ENCODE assay signal across 38 cellular contexts in genomic region chr6:2360716-2361115, GRCh38.
"Had no signal": no experiment of that assay in that cellular context is flagged by ENCODE, and none has a peak within 500 bp of the region (broad histone marks: within the 10 kb centered on the region; RNA-seq: fewer than 3 reads in every experiment).

No MANE protein-coding gene starts in this region.

- H3K4me3 Mint-ChIP-seq: activated naive CD4-positive, alpha-beta T cell treated with anti-CD3 and anti-CD28 coated beads for 36 hours; activated naive CD4-positive, alpha-beta T cell treated with anti-CD3 and anti-CD28 coated beads, Interleukin-2, amount 10 ng/mL, durations not matched to agents 7 days and 5 days; activated naive CD4-positive, alpha-beta T cell treated with anti-CD3 and anti-CD28 coated beads, Interleukin-2, amount 50 U/mL, for 24 hours; activated naive CD8-positive, alpha-beta T cell; activated naive CD8-positive, alpha-beta T cell treated with anti-CD3 and anti-CD28 coated beads for 36 hours; activated naive CD8-positive, alpha-beta T cell treated with anti-CD3 and anti-CD28 coated beads, Interleukin-2, amount 10 ng/mL, durations not matched to agents 7 days and 5 days; activated naive CD8-positive, alpha-beta T cell treated with anti-CD3 and anti-CD28 coated beads, Interleukin-2, amount 50 U/mL, for 24 hours; activated T-cell treated with anti-CD3 and anti-CD28 coated beads, Interleukin-2, amount 50 U/mL, for 24 hours; activated T-cell treated with anti-CD3 and anti-CD28 coated beads, Interleukin-2, amount 50 U/mL, for 4 hours; activated T-cell treated with anti-CD3 and anti-CD28 coated beads, Interleukin-2, amount 50 U/mL, for 72 hours; activated T-helper 1 cell treated with anti-CD3 and anti-CD28 coated beads, Interleukin-12 subunit alpha, Interleukin-12 subunit beta, Interleukin-2, Interleukin-4 antibody, amounts not matched to agents 30 ng/mL and 10 ng/mL and 1 ng/mL, durations not matched to agents 14 hours and 24 hours and 36 hours; activated T-helper 17 cell treated with anti-CD3 and anti-CD28 coated beads, Interleukin-2, amount 50 U/mL, for 72 hours; brain; central memory CD8-positive, alpha-beta T cell had no signal

- H3K36me3 Mint-ChIP-seq: activated naive CD4-positive, alpha-beta T cell treated with anti-CD3 and anti-CD28 coated beads, Interleukin-2, amount 10 ng/mL, durations not matched to agents 7 days and 5 days; activated naive CD8-positive, alpha-beta T cell treated with anti-CD3 and anti-CD28 coated beads, Interleukin-2, amount 10 ng/mL, durations not matched to agents 7 days and 5 days; brain had no signal

- ATAC-seq: activated naive CD4-positive, alpha-beta T cell treated with anti-CD3 and anti-CD28 coated beads, Interleukin-2, amount 50 U/mL, for 72 hours; activated naive CD8-positive, alpha-beta T cell treated with anti-CD3 and anti-CD28 coated beads, Interleukin-2, amount 50 U/mL, for 24 hours; activated T-cell treated with anti-CD3 and anti-CD28 coated beads, Interleukin-2, amount 50 U/mL, for 4 hours; activated T-cell treated with anti-CD3 and anti-CD28 coated beads, Interleukin-2, amount 50 U/mL, for 72 hours; activated T-helper 17 cell treated with anti-CD3 and anti-CD28 coated beads, Interleukin-2, amount 50 U/mL, for 72 hours; body of pancreas had no signal

- H3K4me3 ChIP-seq: adrenal gland, ascending aorta, body of pancreas, breast epithelium, cardiac muscle cell had no signal

- H3K27me3 ChIP-seq: adrenal gland, ascending aorta, body of pancreas, brain microvascular endothelial cell, breast epithelium, cardiac muscle cell had no signal

- H3K9me3 Mint-ChIP-seq: activated naive CD4-positive, alpha-beta T cell treated with anti-CD3 and anti-CD28 coated beads for 36 hours; activated naive CD4-positive, alpha-beta T cell treated with anti-CD3 and anti-CD28 coated beads, Interleukin-2, amount 10 ng/mL, durations not matched to agents 7 days and 5 days; activated naive CD4-positive, alpha-beta T cell treated with anti-CD3 and anti-CD28 coated beads, Interleukin-2, amount 50 U/mL, for 24 hours; activated naive CD4-positive, alpha-beta T cell treated with anti-CD3 and anti-CD28 coated beads, Interleukin-2, amount 50 U/mL, for 72 hours; activated naive CD8-positive, alpha-beta T cell treated with anti-CD3 and anti-CD28 coated beads for 36 hours; activated naive CD8-positive, alpha-beta T cell treated with anti-CD3 and anti-CD28 coated beads, Interleukin-2, amount 10 ng/mL, durations not matched to agents 7 days and 5 days; activated naive CD8-positive, alpha-beta T cell treated with anti-CD3 and anti-CD28 coated beads, Interleukin-2, amount 50 U/mL, for 24 hours; activated T-cell treated with anti-CD3 and anti-CD28 coated beads, Interleukin-2, amount 50 U/mL, for 24 hours; activated T-cell treated with anti-CD3 and anti-CD28 coated beads, Interleukin-2, amount 50 U/mL, for 4 hours; activated T-cell treated with anti-CD3 and anti-CD28 coated beads, Interleukin-2, amount 50 U/mL, for 72 hours; activated T-helper 1 cell treated with anti-CD3 and anti-CD28 coated beads, Interleukin-12 subunit alpha, Interleukin-12 subunit beta, Interleukin-2, Interleukin-4 antibody, amounts not matched to agents 30 ng/mL and 10 ng/mL and 1 ng/mL, durations not matched to agents 14 hours and 24 hours and 36 hours; activated T-helper 17 cell treated with anti-CD3 and anti-CD28 coated beads, Interleukin-2, amount 50 U/mL, for 72 hours; activated T-helper 2 cell treated with anti-CD3 and anti-CD28 coated beads, Interferon-gamma antibody, Interleukin-2, Interleukin-4, amounts not matched to agents 10 μg/mL and 5 μg/mL and 100 μg/mL, durations not matched to agents 14 hours and 24 hours and 36 hours; brain; central memory CD8-positive, alpha-beta T cell had no signal

- H3K4me1 Mint-ChIP-seq: activated naive CD4-positive, alpha-beta T cell treated with anti-CD3 and anti-CD28 coated beads, Interleukin-2, amount 10 ng/mL, durations not matched to agents 7 days and 5 days; activated naive CD4-positive, alpha-beta T cell treated with anti-CD3 and anti-CD28 coated beads, Interleukin-2, amount 50 U/mL, for 24 hours; activated naive CD8-positive, alpha-beta T cell treated with anti-CD3 and anti-CD28 coated beads for 36 hours; activated naive CD8-positive, alpha-beta T cell treated with anti-CD3 and anti-CD28 coated beads, Interleukin-2, amount 10 ng/mL, durations not matched to agents 7 days and 5 days; activated naive CD8-positive, alpha-beta T cell treated with anti-CD3 and anti-CD28 coated beads, Interleukin-2, amount 50 U/mL, for 24 hours; activated T-helper 17 cell treated with anti-CD3 and anti-CD28 coated beads, Interleukin-2, amount 50 U/mL, for 72 hours; brain; central memory CD8-positive, alpha-beta T cell had no signal

- H3K36me3 ChIP-seq: adrenal gland, ascending aorta, brain microvascular endothelial cell, breast epithelium, cardiac muscle cell had no signal

- H3K27me3 Mint-ChIP-seq: activated naive CD4-positive, alpha-beta T cell treated with anti-CD3 and anti-CD28 coated beads, Interleukin-2, amount 10 ng/mL, durations not matched to agents 7 days and 5 days; activated naive CD4-positive, alpha-beta T cell treated with anti-CD3 and anti-CD28 coated beads, Interleukin-2, amount 50 U/mL, for 24 hours; activated naive CD8-positive, alpha-beta T cell; activated naive CD8-positive, alpha-beta T cell treated with anti-CD3 and anti-CD28 coated beads for 36 hours; activated naive CD8-positive, alpha-beta T cell treated with anti-CD3 and anti-CD28 coated beads, Interleukin-2, amount 50 U/mL, for 24 hours; activated T-cell treated with anti-CD3 and anti-CD28 coated beads, Interleukin-2, amount 50 U/mL, for 24 hours; activated T-helper 17 cell treated with anti-CD3 and anti-CD28 coated beads, Interleukin-2, amount 50 U/mL, for 72 hours; central memory CD8-positive, alpha-beta T cell had no signal

- H3K9me3 ChIP-seq: adrenal gland, ascending aorta, body of pancreas, breast epithelium had no signal

- H3K27ac Mint-ChIP-seq: activated naive CD4-positive, alpha-beta T cell treated with anti-CD3 and anti-CD28 coated beads for 36 hours; activated naive CD4-positive, alpha-beta T cell treated with anti-CD3 and anti-CD28 coated beads, Interleukin-2, amount 10 ng/mL, durations not matched to agents 7 days and 5 days; activated naive CD4-positive, alpha-beta T cell treated with anti-CD3 and anti-CD28 coated beads, Interleukin-2, amount 50 U/mL, for 24 hours; activated naive CD8-positive, alpha-beta T cell; activated naive CD8-positive, alpha-beta T cell treated with anti-CD3 and anti-CD28 coated beads for 36 hours; activated naive CD8-positive, alpha-beta T cell treated with anti-CD3 and anti-CD28 coated beads, Interleukin-2, amount 10 ng/mL, durations not matched to agents 7 days and 5 days; activated naive CD8-positive, alpha-beta T cell treated with anti-CD3 and anti-CD28 coated beads, Interleukin-2, amount 50 U/mL, for 24 hours; activated T-cell treated with anti-CD3 and anti-CD28 coated beads, Interleukin-2, amount 50 U/mL, for 24 hours; activated T-cell treated with anti-CD3 and anti-CD28 coated beads, Interleukin-2, amount 50 U/mL, for 72 hours; activated T-helper 1 cell treated with anti-CD3 and anti-CD28 coated beads, Interleukin-12 subunit alpha, Interleukin-12 subunit beta, Interleukin-2, Interleukin-4 antibody, amounts not matched to agents 30 ng/mL and 10 ng/mL and 1 ng/mL, durations not matched to agents 14 hours and 24 hours and 36 hours; activated T-helper 17 cell treated with anti-CD3 and anti-CD28 coated beads, Interleukin-2, amount 50 U/mL, for 72 hours; activated T-helper 2 cell treated with anti-CD3 and anti-CD28 coated beads, Interferon-gamma antibody, Interleukin-2, Interleukin-4, amounts not matched to agents 10 μg/mL and 5 μg/mL and 100 μg/mL, durations not matched to agents 14 hours and 24 hours and 36 hours; brain had no signal

- DNase-seq: activated effector memory CD4-positive, alpha-beta T cell treated with anti-CD3 and anti-CD28 coated beads, Interleukin-2, amount 50 U/mL, for 16 hours; activated effector memory CD4-positive, alpha-beta T cell treated with Interleukin-2 at 50 U/mL for 16 hours; activated gamma-delta T cell; activated gamma-delta T cell treated with Interleukin-2 at 50 U/mL for 16 hours; activated naive CD4-positive, alpha-beta T cell; activated naive CD4-positive, alpha-beta T cell treated with anti-CD3 and anti-CD28 coated beads for 36 hours; activated naive CD4-positive, alpha-beta T cell treated with anti-CD3 and anti-CD28 coated beads, Interleukin-2, amount 10 ng/mL, durations not matched to agents 7 days and 5 days; activated naive CD4-positive, alpha-beta T cell treated with anti-CD3 and anti-CD28 coated beads, Interleukin-2, amount 50 U/mL, for 16 hours; activated naive CD4-positive, alpha-beta T cell treated with Interleukin-2 at 50 U/mL for 16 hours; activated naive CD8-positive, alpha-beta T cell treated with anti-CD3 and anti-CD28 coated beads for 36 hours; activated naive CD8-positive, alpha-beta T cell treated with anti-CD3 and anti-CD28 coated beads, Interleukin-2, amount 10 ng/mL, durations not matched to agents 7 days and 5 days; activated naive CD8-positive, alpha-beta T cell treated with anti-CD3 and anti-CD28 coated beads, Interleukin-2, amount 50 U/mL, for 24 hours; activated T-cell treated with anti-CD3 and anti-CD28 coated beads, Interleukin-2, amount 50 U/mL, for 1 hour; activated T-cell treated with anti-CD3 and anti-CD28 coated beads, Interleukin-2, amount 50 U/mL, for 24 hours; activated T-cell treated with anti-CD3 and anti-CD28 coated beads, Interleukin-2, amount 50 U/mL, for 4 hours; activated T-cell treated with anti-CD3 and anti-CD28 coated beads, Interleukin-2, amount 50 U/mL, for 48 hours; activated T-cell treated with anti-CD3 and anti-CD28 coated beads, Interleukin-2, amount 50 U/mL, for 72 hours; adrenal gland; amniotic stem cell; amygdala; anterior cingulate cortex; aorta; body of pancreas; brain microvascular endothelial cell; caudate nucleus; central memory CD4-positive, alpha-beta T cell; cerebellar nuclear complex had no signal

- H3K4me1 ChIP-seq: adrenal gland, body of pancreas, breast epithelium had no signal

- H3K27ac ChIP-seq: adrenal gland, ascending aorta, body of pancreas, brain microvascular endothelial cell, breast epithelium, cardiac muscle cell had no signal
